Comparison of ENCODE assay signal across 19 cellular contexts in genomic region chr2:144572977-144573376, GRCh38. TPM values are rescaled to one million over a fixed set of nuclear protein-coding genes. Genes with fewer than 3 reads are reported as not detected.
DNase-seq lines count a peak whose midpoint lies in the region; ATAC-seq lines count a peak whose summit lies in the region.
"Had no signal": no experiment of that assay in that cellular context is flagged by ENCODE, and none has a peak within 500 bp of the region (broad histone marks: within the 10 kb centered on the region; RNA-seq: fewer than 3 reads in every experiment).

No MANE protein-coding gene starts in this region.

- H3K27ac Mint-ChIP-seq in activated CD8-positive, alpha-beta memory T cell treated with anti-CD3 and anti-CD28 coated beads, Interleukin-2, amount 10 ng/mL, durations not matched to agents 7 days and 5 days: no peak overlapping the region
- H3K27ac Mint-ChIP-seq in stimulated activated memory B cell treated with anti-CD40 and anti-IgM and Interleukin-4, amounts not matched to agents 10 μg/mL and 1 μg/mL and 100 μg/mL, for 72 hours: no peak overlapping the region
- H3K27ac Mint-ChIP-seq: CD4-positive, alpha-beta memory T cell had no signal

- H3K27me3 Mint-ChIP-seq in activated CD8-positive, alpha-beta memory T cell treated with anti-CD3 and anti-CD28 coated beads, Interleukin-2, amount 10 ng/mL, durations not matched to agents 7 days and 5 days: peaks cover 8% of the 10 kb centered on the region
- no peaks in the 10 kb centered on the region for H3K27me3 Mint-ChIP-seq in stimulated activated memory B cell treated with anti-CD40 and anti-IgM and Interleukin-4, amounts not matched to agents 10 μg/mL and 1 μg/mL and 100 μg/mL, for 72 hours

- H3K4me3 ChIP-seq in H7 (ENCODE audit: insufficient read depth, low read depth, low read length): no peak overlapping the region
- H3K4me3 ChIP-seq: lower lobe of right lung, thoracic aorta had no signal

- H3K36me3 ChIP-seq in H7 (replicated peaks; ENCODE audit: control insufficient read depth, insufficient read depth, low read length): no peaks in the 10 kb centered on the region
- H3K36me3 ChIP-seq: lower lobe of right lung, neutrophil, thoracic aorta had no signal

- DNase-seq in activated CD8-positive, alpha-beta memory T cell treated with anti-CD3 and anti-CD28 coated beads, Interleukin-2, amount 10 ng/mL, durations not matched to agents 7 days and 5 days: no peak
- DNase-seq in activated CD8-positive, alpha-beta memory T cell treated with anti-CD3 and anti-CD28 coated beads, Interleukin-2, amount 50 U/mL, for 4 hours: no peak
- no peak for DNase-seq in GM19238 (ENCODE audit: insufficient read length, low spot score)
- DNase-seq in H7: no peak
- DNase-seq in SHP77 treated with DMSO at 0.1 percent for 48 hours (lab: John Stamatoyannopoulos, UW): no peak
- DNase-seq: activated CD4-positive, alpha-beta T cell treated with anti-CD3 and anti-CD28 coated beads, Interleukin-2, amount 50 U/mL, for 48 hours; activated naive CD4-positive, alpha-beta T cell treated with Interleukin-2 at 50 U/mL for 16 hours; CD4-positive, alpha-beta memory T cell; effector memory CD4-positive, alpha-beta T cell; EL; lower lobe of right lung; Right ventricle myocardium superior; small intestine had no signal

- no peak overlapping the region for H3K4me3 Mint-ChIP-seq in activated CD8-positive, alpha-beta memory T cell treated with anti-CD3 and anti-CD28 coated beads, Interleukin-2, amount 10 ng/mL, durations not matched to agents 7 days and 5 days
- H3K4me3 Mint-ChIP-seq in stimulated activated memory B cell treated with anti-CD40 and anti-IgM and Interleukin-4, amounts not matched to agents 10 μg/mL and 1 μg/mL and 100 μg/mL, for 72 hours: no peak overlapping the region
- H3K4me3 Mint-ChIP-seq: CD4-positive, alpha-beta memory T cell had no signal

- H3K9me3 Mint-ChIP-seq in activated CD8-positive, alpha-beta memory T cell treated with anti-CD3 and anti-CD28 coated beads, Interleukin-2, amount 10 ng/mL, durations not matched to agents 7 days and 5 days (ENCODE audit: low read depth): no peaks in the 10 kb centered on the region
- no peaks in the 10 kb centered on the region for H3K9me3 Mint-ChIP-seq in stimulated activated memory B cell treated with anti-CD40 and anti-IgM and Interleukin-4, amounts not matched to agents 10 μg/mL and 1 μg/mL and 100 μg/mL, for 72 hours

- 0 out of 2 replicates have a peak, but pooled peaks cover 2% of the 10 kb centered on the region for H3K27me3 ChIP-seq in H7 (ENCODE audit: control insufficient read depth, insufficient read depth, low read length)
- H3K27me3 ChIP-seq: neutrophil had no signal

- peak; percentile 45 for ATAC-seq in activated CD8-positive, alpha-beta memory T cell treated with anti-CD3 and anti-CD28 coated beads, Interleukin-2, amount 10 ng/mL, durations not matched to agents 7 days and 5 days
- peak; percentile 60 for ATAC-seq in GM21619 (IDR thresholded peaks at IDR 0.05; ENCODE audit: unreplicated experiment)
- peak; percentile 57 for ATAC-seq in HG03159 (IDR thresholded peaks at IDR 0.05; ENCODE audit: unreplicated experiment)
- ATAC-seq in stimulated activated memory B cell treated with anti-CD40 and anti-IgM and Interleukin-4, amounts not matched to agents 10 μg/mL and 1 μg/mL and 100 μg/mL, for 72 hours: peak; percentile 54
- ATAC-seq: lower lobe of right lung had no signal

- CTCF ChIA-PET in activated CD8-positive, alpha-beta memory T cell treated with anti-CD3 and anti-CD28 coated beads, Interleukin-2, amount 10 ng/mL, durations not matched to agents 7 days and 5 days (lab: Charles Lee): interaction anchor here (1.7 kb wide), 1 partner anchor 50 kb away, joined by 5 read pairs; no protein-coding TSS in a partner anchor

- H3K36me3 Mint-ChIP-seq in activated CD8-positive, alpha-beta memory T cell treated with anti-CD3 and anti-CD28 coated beads, Interleukin-2, amount 10 ng/mL, durations not matched to agents 7 days and 5 days: peaks cover 2% of the 10 kb centered on the region
- H3K36me3 Mint-ChIP-seq in stimulated activated memory B cell treated with anti-CD40 and anti-IgM and Interleukin-4, amounts not matched to agents 10 μg/mL and 1 μg/mL and 100 μg/mL, for 72 hours: no peaks in the 10 kb centered on the region
- H3K36me3 Mint-ChIP-seq: CD4-positive, alpha-beta memory T cell had no signal

- peaks cover 26% of the 10 kb centered on the region for H3K4me1 Mint-ChIP-seq in activated CD8-positive, alpha-beta memory T cell treated with anti-CD3 and anti-CD28 coated beads, Interleukin-2, amount 10 ng/mL, durations not matched to agents 7 days and 5 days
- H3K4me1 Mint-ChIP-seq in stimulated activated memory B cell treated with anti-CD40 and anti-IgM and Interleukin-4, amounts not matched to agents 10 μg/mL and 1 μg/mL and 100 μg/mL, for 72 hours: no peaks in the 10 kb centered on the region

RNA-seq across cellular contexts. Expression of gene ZEB2, which starts 53.1 kb away (rescaled TPM):
- total RNA-seq in activated CD8-positive, alpha-beta memory T cell treated with anti-CD3 and anti-CD28 coated beads, Interleukin-2, amount 10 ng/mL, durations not matched to agents 7 days and 5 days: 10 to 100 TPM; 40.4 to 40.9 TPM
- total RNA-seq in H7 (2014; rRNA removed; shearing (Covaris generic)): 4.9 and 6.3 TPM in 2 replicates
- total RNA-seq: H1 had no signal
